ENCODE assay signal across 19 cellular contexts in genomic region chr18:24428709-24429108, GRCh38. TPM values are rescaled to one million over a fixed set of nuclear protein-coding genes. Genes with fewer than 3 reads are reported as not detected.
A peak's percentile ranks its signal among the peaks of the same experiment; 100 is the strongest.
DNase-seq lines count a peak whose midpoint lies in the region; ATAC-seq and TF ChIP-seq lines count a peak whose summit lies in the region.
"Had no signal": no experiment of that assay in that cellular context is flagged by ENCODE, and none has a peak within 500 bp of the region (broad histone marks: within the 10 kb centered on the region; RNA-seq: fewer than 3 reads in every experiment).

No MANE protein-coding gene starts in this region.

- H3K9me3 Mint-ChIP-seq in activated naive CD8-positive, alpha-beta T cell treated with anti-CD3 and anti-CD28 coated beads for 36 hours, result peaks cover 11% of the 10 kb centered on the region
- peaks cover 15% of the 10 kb centered on the region for H3K9me3 Mint-ChIP-seq in activated naive CD8-positive, alpha-beta T cell treated with anti-CD3 and anti-CD28 coated beads, Interleukin-2, amount 50 U/mL, for 24 hours
- H3K9me3 Mint-ChIP-seq in endodermal cell, result no peaks in the 10 kb centered on the region

- H3K27me3 ChIP-seq in endodermal cell (ENCODE audit: control insufficient read depth, insufficient read depth, low read length, poor library complexity, severe bottlenecking) (peaks cover 22% of the 10 kb centered on the region), hepatocyte (peaks cover 5% of the 10 kb centered on the region)
- H3K27me3 ChIP-seq: right lobe of liver had no signal

- peaks cover 16% of the 10 kb centered on the region for H3K4me1 Mint-ChIP-seq in activated naive CD8-positive, alpha-beta T cell treated with anti-CD3 and anti-CD28 coated beads for 36 hours
- H3K4me1 Mint-ChIP-seq in activated naive CD8-positive, alpha-beta T cell treated with anti-CD3 and anti-CD28 coated beads, Interleukin-2, amount 50 U/mL, for 24 hours, result peaks cover 22% of the 10 kb centered on the region
- H3K4me1 Mint-ChIP-seq in endodermal cell, result peaks cover 14% of the 10 kb centered on the region

- H3K9ac ChIP-seq in endodermal cell (ENCODE audit: extremely low read depth, low read length, poor library complexity, severe bottlenecking), result no peak overlapping the region

- WGBS in endodermal cell (ENCODE audit: insufficient coverage in 1 of 2, insufficient read length in 1 of 2), 2 experiments, result 83% methylated on average over 1 of the region's 3 CpGs; no CpG with 5 or more reads in 1 of the 2 experiments
- 76% methylated on average over 3 of the region's 3 CpGs for WGBS in hepatocyte (ENCODE audit: low lambda C conversion rate, missing lambda C conversion rate)

- no peaks in the 10 kb centered on the region for H3K36me3 ChIP-seq in OCI-LY7 (ENCODE audit: insufficient read depth, low read length)
- H3K36me3 ChIP-seq in endodermal cell (ENCODE audit: control insufficient read depth, insufficient read depth, low read length), result peaks cover 27% of the 10 kb centered on the region
- no peaks in the 10 kb centered on the region for H3K36me3 ChIP-seq in hepatocyte (replicated peaks; ENCODE audit: insufficient read depth, low read depth)
- H3K36me3 ChIP-seq: neutrophil had no signal

- CTCF ChIA-PET in OCI-LY7 (lab: Charles Lee; ENCODE audit: unreplicated experiment), result no interaction called here

- no peak overlapping the region for H3K27ac Mint-ChIP-seq in activated naive CD8-positive, alpha-beta T cell treated with anti-CD3 and anti-CD28 coated beads for 36 hours
- H3K27ac Mint-ChIP-seq in activated naive CD8-positive, alpha-beta T cell treated with anti-CD3 and anti-CD28 coated beads, Interleukin-2, amount 50 U/mL, for 24 hours, result no peak overlapping the region
- no peak overlapping the region for H3K27ac Mint-ChIP-seq in endodermal cell
- H3K27ac Mint-ChIP-seq: CD8-positive, alpha-beta memory T cell had no signal

- BruUV-seq in OCI-LY7 (replicated peaks; lab: Mats Ljungman, UMichigan), result no TSS peak

- no peaks in the 10 kb centered on the region for H3K4me1 ChIP-seq in OCI-LY7 (ENCODE audit: insufficient read depth, low read length, poor library complexity, severe bottlenecking)
- no peaks in the 10 kb centered on the region for H3K4me1 ChIP-seq in endodermal cell (ENCODE audit: control insufficient read depth, insufficient read depth, low read length)
- peaks cover 15% of the 10 kb centered on the region for H3K4me1 ChIP-seq in hepatocyte (ENCODE audit: insufficient read depth)

- H3K36me3 Mint-ChIP-seq in activated naive CD8-positive, alpha-beta T cell treated with anti-CD3 and anti-CD28 coated beads for 36 hours, result peaks cover 28% of the 10 kb centered on the region
- peaks cover 24% of the 10 kb centered on the region for H3K36me3 Mint-ChIP-seq in activated naive CD8-positive, alpha-beta T cell treated with anti-CD3 and anti-CD28 coated beads, Interleukin-2, amount 50 U/mL, for 24 hours (ENCODE audit: low read depth)
- peaks cover 22% of the 10 kb centered on the region for H3K36me3 Mint-ChIP-seq in endodermal cell (ENCODE audit: low read depth)

- H3K27ac ChIP-seq in OCI-LY7 (ENCODE audit: low read depth, low read length, poor library complexity, severe bottlenecking) (no peak overlapping the region), endodermal cell (ENCODE audit: low read depth, low read length) (no peak overlapping the region), hepatocyte (no peak overlapping the region)
- H3K27ac ChIP-seq: neutrophil, right lobe of liver had no signal

- peak; percentile 50 for TF ChIP-seq CTCF in OCI-LY7 (conservative IDR thresholded peaks at IDR 0.05; ENCODE audit: low read length)
- TF ChIP-seq CTCF in endodermal cell (conservative IDR thresholded peaks at IDR 0.05), result peak; percentile 71
- TF ChIP-seq CTCF in retinal pigment epithelial cell (conservative IDR thresholded peaks at IDR 0.05; ENCODE audit: low read depth, low read length), result peak; percentile 26
- TF ChIP-seq CTCF in hepatocyte (IDR thresholded peaks at IDR 0.05; ENCODE audit: poor library complexity), result no peak

- H3K9me3 ChIP-seq in OCI-LY7 (ENCODE audit: low read length) (no peaks in the 10 kb centered on the region), endodermal cell (ENCODE audit: control insufficient read depth, low read length) (no peaks in the 10 kb centered on the region), hepatocyte (ENCODE audit: low read depth) (no peaks in the 10 kb centered on the region)
- H3K9me3 ChIP-seq: neutrophil, right lobe of liver had no signal

- peak overlapping the region; percentile 56 for H3K4me3 Mint-ChIP-seq in activated naive CD8-positive, alpha-beta T cell treated with anti-CD3 and anti-CD28 coated beads for 36 hours
- no peak overlapping the region for H3K4me3 Mint-ChIP-seq in activated naive CD8-positive, alpha-beta T cell treated with anti-CD3 and anti-CD28 coated beads, Interleukin-2, amount 50 U/mL, for 24 hours
- no peak overlapping the region for H3K4me3 Mint-ChIP-seq in endodermal cell

- H3K9me2 ChIP-seq in OCI-LY7 (ENCODE audit: insufficient read depth, low read length) (no peaks in the 10 kb centered on the region), hepatocyte (replicated peaks; ENCODE audit: insufficient read depth) (no peaks in the 10 kb centered on the region)

- no peak overlapping the region for H2AFZ ChIP-seq in OCI-LY7 (ENCODE audit: low read length)
- H2AFZ ChIP-seq in hepatocyte, result no peak overlapping the region

- DNase-seq in activated naive CD8-positive, alpha-beta T cell treated with anti-CD3 and anti-CD28 coated beads for 36 hours, result no peak
- no peak for DNase-seq in activated naive CD8-positive, alpha-beta T cell treated with anti-CD3 and anti-CD28 coated beads, Interleukin-2, amount 50 U/mL, for 24 hours
- DNase-seq in OCI-LY7 (ENCODE audit: low spot score) (no peak), endodermal cell (no peak), retinal pigment epithelial cell (ENCODE audit: low read depth) (no peak), NCI-H774 (lab: John Stamatoyannopoulos, UW) (no peak), hepatocyte (ENCODE audit: low spot score) (no peak)
- DNase-seq: activated gamma-delta T cell; aorta; CD8-positive, alpha-beta memory T cell; erythroblast; NCI-H2029; NCI-H748 treated with DMSO at 0.1 percent for 48 hours; right lobe of liver; SHP77 had no signal

- H3K27me3 Mint-ChIP-seq in activated naive CD8-positive, alpha-beta T cell treated with anti-CD3 and anti-CD28 coated beads for 36 hours, result peaks cover 4% of the 10 kb centered on the region
- peaks cover 8% of the 10 kb centered on the region for H3K27me3 Mint-ChIP-seq in activated naive CD8-positive, alpha-beta T cell treated with anti-CD3 and anti-CD28 coated beads, Interleukin-2, amount 50 U/mL, for 24 hours
- H3K27me3 Mint-ChIP-seq in endodermal cell (ENCODE audit: insufficient read depth), result peaks cover 7% of the 10 kb centered on the region

- no peak for ATAC-seq in activated naive CD8-positive, alpha-beta T cell treated with anti-CD3 and anti-CD28 coated beads, Interleukin-2, amount 50 U/mL, for 24 hours
- no peak for ATAC-seq in HG03460 (IDR thresholded peaks at IDR 0.05; ENCODE audit: unreplicated experiment)
- ATAC-seq: activated CD4-positive, CD25-positive, alpha-beta regulatory T cell treated with anti-CD3 and anti-CD28 coated beads, Interleukin-2, amount 50 U/mL, for 24 hours; right lobe of liver had no signal

- H3K4me3 ChIP-seq in OCI-LY7 (ENCODE audit: low read depth, low read length, poor library complexity, severe bottlenecking), result no peak overlapping the region
- H3K4me3 ChIP-seq in endodermal cell (ENCODE audit: low read length), result no peak overlapping the region
- no peak overlapping the region for H3K4me3 ChIP-seq in retinal pigment epithelial cell (ENCODE audit: low read length)
- no peak overlapping the region for H3K4me3 ChIP-seq in hepatocyte
- H3K4me3 ChIP-seq: right lobe of liver had no signal

- POLR2A ChIA-PET in OCI-LY7 (lab: Charles Lee), result interaction anchor here (1.6 kb wide), 1 partner anchor 19 kb away, joined by 4 read pairs; no protein-coding TSS in a partner anchor

- H3K79me2 ChIP-seq in OCI-LY7 (ENCODE audit: insufficient read depth, low read depth, low read length), result no peaks in the 10 kb centered on the region
- H3K79me2 ChIP-seq in hepatocyte, result peaks cover 11% of the 10 kb centered on the region

- H3K4me2 ChIP-seq in OCI-LY7 (ENCODE audit: low read length) (no peak overlapping the region), hepatocyte (no peak overlapping the region)

- H4K20me1 ChIP-seq in OCI-LY7 (ENCODE audit: insufficient read depth, low read length), result no peaks in the 10 kb centered on the region
- H4K20me1 ChIP-seq in hepatocyte (ENCODE audit: insufficient read depth, poor library complexity, severe bottlenecking), result no peaks in the 10 kb centered on the region

- intact Hi-C loops in OCI-LY7 (cut with micrococcal nuclease; ENCODE audit: unreplicated experiment), result no loop called here

RNA-seq across cellular contexts. Expression of gene IMPACT, which starts 2.2 kb away (rescaled TPM):
- 10 to 100 TPM; 23.8 to 26.4 TPM for total RNA-seq in activated naive CD8-positive, alpha-beta T cell treated with anti-CD3 and anti-CD28 coated beads for 36 hours
- not detected in 2 replicates for total RNA-seq in OCI-LY7 (2014; rRNA removed; shearing (Covaris generic))
- total RNA-seq in OCI-LY7 (2022) (not detected in 2 replicates), endodermal cell (10 to 100 TPM; 44.0 to 59.2 TPM), hepatocyte (28.3 and 36.3 TPM in 2 replicates)
- polyA plus RNA-seq in endodermal cell (2013, experiment 1 of 2), result 29.7 TPM
- 28.3 TPM for polyA plus RNA-seq in endodermal cell (2013, experiment 2 of 2)
- polyA plus RNA-seq in hepatocyte, result 15.5 and 21.7 TPM in 2 replicates

RNA-seq across cellular contexts. Expression of gene OSBPL1A, which starts 31.1 kb away (rescaled TPM):
- total RNA-seq in activated naive CD8-positive, alpha-beta T cell treated with anti-CD3 and anti-CD28 coated beads for 36 hours, result 1 to 10 TPM; 2.8 to 4.0 TPM
- total RNA-seq in OCI-LY7 (2014; rRNA removed; shearing (Covaris generic)), result 0.06 and 1.4 TPM in 2 replicates
- total RNA-seq in OCI-LY7 (2022) (0.59 and 0.65 TPM in 2 replicates), endodermal cell (10 to 100 TPM; 29.7 to 36.9 TPM), hepatocyte (31.3 and 35.6 TPM in 2 replicates)
- 36.8 TPM for polyA plus RNA-seq in endodermal cell (2013, experiment 1 of 2)
- polyA plus RNA-seq in endodermal cell (2013, experiment 2 of 2), result 33.2 TPM
- polyA plus RNA-seq in hepatocyte, result 24.6 and 26.3 TPM in 2 replicates

RNA-seq across cellular contexts. Expression of gene HRH4, which starts 31.7 kb away (rescaled TPM):
- total RNA-seq in activated naive CD8-positive, alpha-beta T cell treated with anti-CD3 and anti-CD28 coated beads for 36 hours, result not detected
- total RNA-seq in OCI-LY7 (2014; rRNA removed; shearing (Covaris generic)), result not detected in 2 replicates
- total RNA-seq in OCI-LY7 (2022), result not detected in 2 replicates
- total RNA-seq in endodermal cell, result under 1 TPM in 1 of 2 donors, not detected in 1; 0.20 TPM
- 0.07 TPM for polyA plus RNA-seq in endodermal cell (2013, experiment 1 of 2)
- polyA plus RNA-seq in endodermal cell (2013, experiment 2 of 2), result not detected
- not detected in 2 replicates for total RNA-seq in hepatocyte
- not detected in 2 replicates for polyA plus RNA-seq in hepatocyte
- total RNA-seq: CD8-positive, alpha-beta memory T cell; HT1080 had no signal
- polyA plus RNA-seq: CD8-positive, alpha-beta memory T cell had no signal

Comparison
In these comparisons a context has a peak if more than half of its experiments do, and no peak if none do; other contexts are left out.
1. RNA of gene IMPACT, which starts 2.2 kb away (total RNA-seq): 44.0 to 59.2 TPM in endodermal cell, 28.3 to 36.3 TPM in hepatocyte and 23.8 to 26.4 TPM in activated naive CD8-positive, alpha-beta T cell treated with anti-CD3 and anti-CD28 coated beads for 36 hours; not detected in OCI-LY7; every median in the first group is over 10 times any median in the second.